ENCODE assay signal across 9 cellular contexts in the genomic region with DNA sequence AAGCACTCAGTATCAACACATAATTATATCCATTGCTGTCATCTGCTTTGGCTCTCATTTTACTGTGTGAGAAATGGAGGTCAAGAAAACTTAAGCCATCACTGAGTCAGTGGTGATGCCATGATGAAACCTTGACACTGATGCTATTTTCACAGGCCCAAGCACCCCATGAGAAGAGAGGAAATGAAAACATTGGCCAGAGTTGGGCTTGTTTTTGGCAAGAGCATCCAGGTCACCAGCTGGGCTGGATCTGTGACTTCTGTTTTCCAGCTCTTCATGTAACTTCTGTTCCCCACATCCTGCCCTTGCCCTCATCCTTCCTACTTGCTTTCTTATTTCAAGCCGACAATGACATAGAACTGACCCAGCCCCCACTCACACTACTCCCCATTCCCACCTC. TPM values are rescaled to one million over a fixed set of nuclear protein-coding genes. Genes with fewer than 3 reads are reported as not detected.
DNase-seq lines count a peak whose midpoint lies in the region; ATAC-seq and TF ChIP-seq lines count a peak whose summit lies in the region.
"Had no signal": no experiment of that assay in that cellular context is flagged by ENCODE, and none has a peak within 500 bp of the region (broad histone marks: within the 10 kb centered on the region; RNA-seq: fewer than 3 reads in every experiment).

No MANE protein-coding gene starts in this region.

- H3K4me1 ChIP-seq in heart left ventricle, result peaks cover 0 to 91% (median 10%) of the 10 kb centered on the region in 12 donors

- WGBS in heart left ventricle, 4 donors, result 27 to 47% (median 36%) methylated on average over 1 of the region's 1 CpG

- H3K4me1 Mint-ChIP-seq in activated CD4-positive, alpha-beta memory T cell treated with anti-CD3 and anti-CD28 coated beads for 36 hours (ENCODE audit: low read depth), result peaks cover 100% of the 10 kb centered on the region
- H3K4me1 Mint-ChIP-seq in stimulated activated naive CD8-positive, alpha-beta T cell treated with anti-CD3 and anti-CD28 coated beads, Interleukin-15, amount 100 ng/mL, for 72 hours, result peaks cover 100% of the 10 kb centered on the region

- peaks cover 0 to 87% (median 0%) of the 10 kb centered on the region in 9 donors for H3K36me3 ChIP-seq in heart left ventricle

- no peaks in the 10 kb centered on the region for H3K27me3 ChIP-seq in heart left ventricle

- peak overlapping the region in 9 of 12 donors; percentile 36 to 87 (median 66) for H3K27ac ChIP-seq in heart left ventricle

- H3K36me3 Mint-ChIP-seq in activated CD4-positive, alpha-beta memory T cell treated with anti-CD3 and anti-CD28 coated beads for 36 hours, result peaks cover 93% of the 10 kb centered on the region

- peak; percentile 70 for DNase-seq in Jurkat, Clone E6-1 (ENCODE audit: low read depth, low spot score)
- DNase-seq in activated CD4-positive, alpha-beta memory T cell treated with anti-CD3 and anti-CD28 coated beads for 36 hours, result peak; percentile 47
- DNase-seq in heart left ventricle (peak in 4 of 5 donors; percentile 64 to 78 (median 70)), hypothalamus (lab: John Stamatoyannopoulos, UW) (no peak)
- DNase-seq in stimulated activated naive CD8-positive, alpha-beta T cell treated with anti-CD3 and anti-CD28 coated beads, Interleukin-15, amount 100 ng/mL, for 72 hours, result no peak
- DNase-seq in stimulated activated CD4-positive, alpha-beta T cell treated with anti-CD3 and anti-CD28 coated beads, Interleukin-1b, Interleukin-23, amount 100 ng/mL, for 48 hours, result no peak
- no peak for DNase-seq in stimulated activated CD4-positive, alpha-beta T cell treated with anti-CD3 and anti-CD28 coated beads, Interleukin-4, amount 100 ng/mL, for 4 hours

- H3K27me3 Mint-ChIP-seq in activated CD4-positive, alpha-beta memory T cell treated with anti-CD3 and anti-CD28 coated beads for 36 hours, result no peaks in the 10 kb centered on the region
- no peaks in the 10 kb centered on the region for H3K27me3 Mint-ChIP-seq in stimulated activated naive CD8-positive, alpha-beta T cell treated with anti-CD3 and anti-CD28 coated beads, Interleukin-15, amount 100 ng/mL, for 72 hours

- CTCF ChIA-PET in activated CD4-positive, alpha-beta memory T cell treated with anti-CD3 and anti-CD28 coated beads for 36 hours (lab: Charles Lee), result interaction anchor here (1.0 to 4.4 kb wide), 5 partner anchors 19 to 62 kb away, joined by 3 to 25 read pairs (median 7); no protein-coding TSS in a partner anchor

- no peak for TF ChIP-seq CTCF in heart left ventricle (IDR thresholded peaks at IDR 0.05)

- peak; percentile 75 to 88 (median 81) for ATAC-seq in heart left ventricle
- ATAC-seq in stimulated activated naive CD8-positive, alpha-beta T cell treated with anti-CD3 and anti-CD28 coated beads, Interleukin-15, amount 100 ng/mL, for 72 hours, result peak; percentile 48
- ATAC-seq: stimulated activated memory B cell treated with anti-CD40 and anti-IgM and Interleukin-4, amounts not matched to agents 10 μg/mL and 1 μg/mL and 100 μg/mL, for 72 hours had no signal

- peaks cover 0 to 27% (median 0%) of the 10 kb centered on the region in 12 donors for H3K9me3 ChIP-seq in heart left ventricle

- no peak overlapping the region for H3K4me3 ChIP-seq in Jurkat, Clone E6-1 (ENCODE audit: low read length)
- H3K4me3 ChIP-seq in heart left ventricle, result no peak overlapping the region

- H3K27ac Mint-ChIP-seq in activated CD4-positive, alpha-beta memory T cell treated with anti-CD3 and anti-CD28 coated beads for 36 hours, result peak overlapping the region; percentile 99
- H3K27ac Mint-ChIP-seq in stimulated activated naive CD8-positive, alpha-beta T cell treated with anti-CD3 and anti-CD28 coated beads, Interleukin-15, amount 100 ng/mL, for 72 hours, result peak overlapping the region; percentile 35 to 91
- H3K27ac Mint-ChIP-seq: stimulated activated memory B cell treated with anti-CD40 and anti-IgM and Interleukin-4, amounts not matched to agents 10 μg/mL and 1 μg/mL and 100 μg/mL, for 72 hours had no signal

- no peaks in the 10 kb centered on the region for H3K9me3 Mint-ChIP-seq in activated CD4-positive, alpha-beta memory T cell treated with anti-CD3 and anti-CD28 coated beads for 36 hours
- H3K9me3 Mint-ChIP-seq in stimulated activated naive CD8-positive, alpha-beta T cell treated with anti-CD3 and anti-CD28 coated beads, Interleukin-15, amount 100 ng/mL, for 72 hours, result peaks cover 0 to 10% of the 10 kb centered on the region in 2 donors

- no peak for TF ChIP-seq POLR2A in heart left ventricle (IDR thresholded peaks at IDR 0.05)

- intact Hi-C loops in activated CD4-positive, alpha-beta memory T cell treated with anti-CD3 and anti-CD28 coated beads for 36 hours (cut with micrococcal nuclease), result loop anchor here (1.0 kb wide), 1 partner anchor 8 kb away; no protein-coding TSS in a partner anchor
- intact Hi-C loops in heart left ventricle (cut with DNase I), result no loop called here

- POLR2A ChIA-PET in activated CD4-positive, alpha-beta memory T cell treated with anti-CD3 and anti-CD28 coated beads for 36 hours (lab: Charles Lee), result interaction anchor here (0.9 to 12.8 kb wide), 9 partner anchors 9 to 47 kb away, joined by 3 to 113 read pairs (median 6); a partner anchor contains a TSS

- no peak overlapping the region for H3K4me3 Mint-ChIP-seq in activated CD4-positive, alpha-beta memory T cell treated with anti-CD3 and anti-CD28 coated beads for 36 hours
- H3K4me3 Mint-ChIP-seq in stimulated activated naive CD8-positive, alpha-beta T cell treated with anti-CD3 and anti-CD28 coated beads, Interleukin-15, amount 100 ng/mL, for 72 hours, result peak overlapping the region; percentile 64 to 67
- H3K4me3 Mint-ChIP-seq: stimulated activated memory B cell treated with anti-CD40 and anti-IgM and Interleukin-4, amounts not matched to agents 10 μg/mL and 1 μg/mL and 100 μg/mL, for 72 hours had no signal

RNA-seq across cellular contexts. Expression of a gene that starts 10.0 kb away (rescaled TPM):
- 129 TPM for polyA plus RNA-seq in Jurkat, Clone E6-1 (2012; ENCODE audit: insufficient read depth, insufficient read length)
- total RNA-seq in activated CD4-positive, alpha-beta memory T cell treated with anti-CD3 and anti-CD28 coated beads for 36 hours, result 100 to 1,000 TPM; 212 to 213 TPM
- 10 to 100 TPM in 2 of 9 donors, 1 to 10 TPM in 7; 2.8 to 73.7 (median 6.1) TPM for total RNA-seq in heart left ventricle
- polyA plus RNA-seq in heart left ventricle, result 1 to 10 TPM; 2.2 to 3.1 TPM

RNA-seq across cellular contexts. Expression of a gene that starts 54.7 kb away (rescaled TPM):
- 1.6 TPM for polyA plus RNA-seq in Jurkat, Clone E6-1 (2012; ENCODE audit: insufficient read depth, insufficient read length)
- total RNA-seq in activated CD4-positive, alpha-beta memory T cell treated with anti-CD3 and anti-CD28 coated beads for 36 hours, result not detected
- not detected for total RNA-seq in heart left ventricle
- not detected for polyA plus RNA-seq in heart left ventricle
- total RNA-seq: M059J had no signal

Comparison
In these comparisons a context has a peak if more than half of its experiments do, and no peak if none do; other contexts are left out.
1. DNase-seq: peak in Jurkat, Clone E6-1 (single experiment), activated CD4-positive, alpha-beta memory T cell treated with anti-CD3 and anti-CD28 coated beads for 36 hours (single experiment) and heart left ventricle (4 of 5); none in stimulated activated naive CD8-positive, alpha-beta T cell treated with anti-CD3 and anti-CD28 coated beads, Interleukin-15, amount 100 ng/mL, for 72 hours (0 of 2), stimulated activated CD4-positive, alpha-beta T cell treated with anti-CD3 and anti-CD28 coated beads, Interleukin-1b, Interleukin-23, amount 100 ng/mL, for 48 hours (single experiment), hypothalamus (0 of 51) and stimulated activated CD4-positive, alpha-beta T cell treated with anti-CD3 and anti-CD28 coated beads, Interleukin-4, amount 100 ng/mL, for 4 hours (0 of 2).